Comparison of ENCODE assay signal across 14 cellular contexts in the genomic region with DNA sequence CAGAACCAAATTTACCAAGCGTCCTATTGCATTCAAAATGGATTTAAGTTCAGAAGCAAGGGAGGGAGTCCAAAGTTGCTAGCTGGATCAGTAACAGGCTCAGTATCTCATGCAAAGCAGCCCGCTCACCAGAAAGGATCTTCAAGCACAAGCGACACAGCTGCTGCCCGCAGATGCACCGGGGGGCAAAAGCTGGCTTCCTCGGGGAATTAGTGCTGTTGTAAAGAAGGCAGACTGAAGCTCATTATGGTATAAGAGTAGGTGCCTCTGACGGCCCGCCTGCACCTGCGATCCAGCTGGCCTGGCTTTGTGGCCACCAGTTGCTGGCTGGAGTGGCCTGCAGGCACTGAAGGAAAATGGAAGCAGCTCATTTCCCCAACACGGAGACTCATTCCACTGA.
DNase-seq lines count a peak whose midpoint lies in the region; ATAC-seq, FAIRE-seq and TF ChIP-seq lines count a peak whose summit lies in the region.
"Had no signal": no experiment of that assay in that cellular context is flagged by ENCODE, and none has a peak within 500 bp of the region (broad histone marks: within the 10 kb centered on the region; RNA-seq: fewer than 3 reads in every experiment).

No MANE protein-coding gene starts in this region.

- no peaks in the 10 kb centered on the region for H3K9me3 ChIP-seq in muscle layer of duodenum (ENCODE audit: control insufficient read depth in 1 of 2, low read length in 2 of 2)
- H3K9me3 ChIP-seq: left lung, prostate gland had no signal

- peak overlapping the region; percentile 23 for H3K27ac ChIP-seq in muscle layer of duodenum (ENCODE audit: low read length)
- H3K27ac ChIP-seq: prostate gland had no signal

- ATAC-seq in GM19467 (IDR thresholded peaks at IDR 0.05; ENCODE audit: unreplicated experiment), result peak; percentile 46
- ATAC-seq in activated CD4-positive, CD25-positive, alpha-beta regulatory T cell treated with anti-CD3 and anti-CD28 coated beads, Interleukin-2, amount 50 U/mL, for 24 hours, result no peak

- H3K36me3 ChIP-seq in muscle layer of duodenum (ENCODE audit: control insufficient read depth in 1 of 2, insufficient read depth in 2 of 2, low read length in 2 of 2), result peaks cover 0 to 5% of the 10 kb centered on the region in 2 donors
- H3K36me3 ChIP-seq: left lung, prostate gland had no signal

- no peak for TF ChIP-seq CTCF in D721Med (IDR thresholded peaks at IDR 0.05; ENCODE audit: insufficient read depth, missing control alignments)

- no peak for FAIRE-seq in D721Med (lab: Jason Lieb, UNC)

- H3K4me3 ChIP-seq in muscle layer of duodenum (ENCODE audit: low read depth in 1 of 2, low read length in 2 of 2), result peak overlapping the region; percentile 10 to 44
- H3K4me3 ChIP-seq: prostate gland had no signal

- no peaks in the 10 kb centered on the region for H3K27me3 ChIP-seq in muscle layer of duodenum (ENCODE audit: low read depth, low read length)

- DNase-seq in D721Med (ENCODE audit: insufficient read length, low spot score) (peak; percentile 44), NCI-H82 treated with DMSO at 0.1 percent for 48 hours (lab: John Stamatoyannopoulos, UW; ENCODE audit: unreplicated experiment) (peak; percentile 86), GM19238 (ENCODE audit: insufficient read length, low spot score) (no peak), T-helper 2 cell (no peak)
- no peak for DNase-seq in stimulated activated naive CD4-positive, alpha-beta T cell (lab: John Stamatoyannopoulos, UW)
- DNase-seq: activated CD4-positive, alpha-beta memory T cell treated with anti-CD3 and anti-CD28 coated beads, Interleukin-2, amount 10 ng/mL, durations not matched to agents 7 days and 5 days; activated naive CD4-positive, alpha-beta T cell treated with anti-CD3 and anti-CD28 coated beads, Interleukin-2, amount 10 ng/mL, durations not matched to agents 7 days and 5 days; cerebellar nuclear complex; NCI-H1417 treated with DMSO at 0.1 percent for 48 hours had no signal

- peaks cover 3 to 18% of the 10 kb centered on the region in 2 donors for H3K4me1 ChIP-seq in muscle layer of duodenum (ENCODE audit: control insufficient read depth in 1 of 2, insufficient read depth in 2 of 2, low read length in 2 of 2)
- H3K4me1 ChIP-seq: prostate gland had no signal

Comparison
In these comparisons a context has a peak if more than half of its experiments do, and no peak if none do; other contexts are left out.
1. DNase-seq: peak in D721Med (single experiment) and NCI-H82 treated with DMSO at 0.1 percent for 48 hours (single experiment); none in stimulated activated naive CD4-positive, alpha-beta T cell (0 of 6), GM19238 (single experiment) and T-helper 2 cell (0 of 5).